Comparison of ENCODE assay signal across 16 cellular contexts in the genomic region with DNA sequence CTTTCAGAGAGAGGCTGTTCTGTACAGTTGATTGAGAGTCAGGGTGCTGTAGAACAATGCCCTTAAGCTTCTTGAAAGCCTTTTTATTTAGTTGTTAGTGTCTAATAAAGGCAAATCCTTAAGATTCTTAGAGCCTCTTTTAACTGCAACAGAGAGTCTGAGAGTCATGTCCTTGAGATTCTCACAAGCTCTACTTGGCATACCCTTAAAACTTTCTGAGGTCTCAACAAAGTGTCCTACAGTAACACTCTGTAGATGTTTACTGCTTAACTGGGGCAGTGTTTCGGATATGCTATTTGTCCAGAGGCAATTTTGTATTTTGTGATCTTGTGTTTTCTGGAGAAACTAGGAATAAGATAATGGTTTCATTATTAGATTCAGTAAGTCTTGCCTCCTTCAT.
A peak's percentile ranks its signal among the peaks of the same experiment; 100 is the strongest.
DNase-seq lines count a peak whose midpoint lies in the region; ATAC-seq and TF ChIP-seq lines count a peak whose summit lies in the region.
"Had no signal": no experiment of that assay in that cellular context is flagged by ENCODE, and none has a peak within 500 bp of the region (broad histone marks: within the 10 kb centered on the region; RNA-seq: fewer than 3 reads in every experiment).

No MANE protein-coding gene starts in this region.

- no peak overlapping the region for H3K4me3 Mint-ChIP-seq in T-helper 17 cell
- H3K4me3 Mint-ChIP-seq: B cell; CD4-positive, alpha-beta T cell; HFFc6 had no signal

- no peaks in the 10 kb centered on the region for H3K27me3 Mint-ChIP-seq in T-helper 17 cell
- H3K27me3 Mint-ChIP-seq: B cell; CD4-positive, alpha-beta T cell had no signal

- peak overlapping the region; percentile 43 for H3K27ac ChIP-seq in OCI-LY3 (ENCODE audit: low read length)
- H3K27ac ChIP-seq: HL-60 had no signal

- no peak for TF ChIP-seq POLR2A in lower leg skin (IDR thresholded peaks at IDR 0.05)

- peaks cover 46% of the 10 kb centered on the region for H3K79me2 ChIP-seq in OCI-LY3 (ENCODE audit: low read length)

- H3K4me3 ChIP-seq in OCI-LY3 (ENCODE audit: low read length): no peak overlapping the region
- no peak overlapping the region for H3K4me3 ChIP-seq in lower leg skin (ENCODE audit: low read depth, poor library complexity, severe bottlenecking)
- H3K4me3 ChIP-seq: GM12878 had no signal

- H3K9ac ChIP-seq in OCI-LY3 (ENCODE audit: low read length): peak overlapping the region; percentile 16; the same call in 1 of the 2 replicates

- H3K4me2 ChIP-seq in OCI-LY3 (ENCODE audit: low read length): peak overlapping the region; percentile 13; the same call in 1 of the 2 replicates

- no peak overlapping the region for H2AFZ ChIP-seq in OCI-LY3 (ENCODE audit: low read depth, low read length)

- H3K4me1 Mint-ChIP-seq in T-helper 17 cell: no peaks in the 10 kb centered on the region

- H3K36me3 ChIP-seq in OCI-LY3 (replicated peaks; ENCODE audit: low read depth, low read length): no peaks in the 10 kb centered on the region

- DNase-seq in T-helper 17 cell (no peak), foreskin melanocyte (peak; percentile 97), NCI-H2196 (lab: John Stamatoyannopoulos, UW; ENCODE audit: unreplicated experiment) (no peak), lower leg skin (ENCODE audit: low spot score in 2 of 2) (no peak), NCI-H146 (lab: John Stamatoyannopoulos, UW) (no peak), occipital lobe (lab: John Stamatoyannopoulos, UW) (no peak)
- DNase-seq: C1 segment of cervical spinal cord; Calu3; CD4-positive, alpha-beta T cell; DMS79; HCEC 1CT; HFFc6 had no signal

- no peaks in the 10 kb centered on the region for H3K36me3 Mint-ChIP-seq in T-helper 17 cell (ENCODE audit: low read depth)

- H3K4me1 ChIP-seq in OCI-LY3 (ENCODE audit: low read length): peaks cover 90% of the 10 kb centered on the region

- no peaks in the 10 kb centered on the region for H4K20me1 ChIP-seq in OCI-LY3 (ENCODE audit: insufficient read depth, low read length)

- H3K9me3 ChIP-seq in OCI-LY3 (ENCODE audit: insufficient read depth, low read length): no peaks in the 10 kb centered on the region
- no peaks in the 10 kb centered on the region for H3K9me3 ChIP-seq in T-helper 17 cell (ENCODE audit: control insufficient read depth, low read length, poor library complexity, severe bottlenecking)

- ATAC-seq in T-helper 17 cell: no peak
- ATAC-seq: GM12878 had no signal

- WGBS in lower leg skin, 2 donors: 87 to 96% methylated on average over 1 of the region's 1 CpG

- intact Hi-C loops in lower leg skin (cut with DNase I; ENCODE audit: low total_unique reads): no loop called here

- TF ChIP-seq CTCF in OCI-LY3 (IDR thresholded peaks at IDR 0.05; ENCODE audit: low read depth, low read length) (no peak), lower leg skin (IDR thresholded peaks at IDR 0.05) (no peak)

- H3K27ac Mint-ChIP-seq in T-helper 17 cell: peak overlapping the region; percentile 29
- H3K27ac Mint-ChIP-seq: B cell; CD4-positive, alpha-beta T cell; HFFc6 had no signal

- no peaks in the 10 kb centered on the region for H3K27me3 ChIP-seq in OCI-LY3 (ENCODE audit: low read depth, low read length)
